In the genomic region with DNA sequence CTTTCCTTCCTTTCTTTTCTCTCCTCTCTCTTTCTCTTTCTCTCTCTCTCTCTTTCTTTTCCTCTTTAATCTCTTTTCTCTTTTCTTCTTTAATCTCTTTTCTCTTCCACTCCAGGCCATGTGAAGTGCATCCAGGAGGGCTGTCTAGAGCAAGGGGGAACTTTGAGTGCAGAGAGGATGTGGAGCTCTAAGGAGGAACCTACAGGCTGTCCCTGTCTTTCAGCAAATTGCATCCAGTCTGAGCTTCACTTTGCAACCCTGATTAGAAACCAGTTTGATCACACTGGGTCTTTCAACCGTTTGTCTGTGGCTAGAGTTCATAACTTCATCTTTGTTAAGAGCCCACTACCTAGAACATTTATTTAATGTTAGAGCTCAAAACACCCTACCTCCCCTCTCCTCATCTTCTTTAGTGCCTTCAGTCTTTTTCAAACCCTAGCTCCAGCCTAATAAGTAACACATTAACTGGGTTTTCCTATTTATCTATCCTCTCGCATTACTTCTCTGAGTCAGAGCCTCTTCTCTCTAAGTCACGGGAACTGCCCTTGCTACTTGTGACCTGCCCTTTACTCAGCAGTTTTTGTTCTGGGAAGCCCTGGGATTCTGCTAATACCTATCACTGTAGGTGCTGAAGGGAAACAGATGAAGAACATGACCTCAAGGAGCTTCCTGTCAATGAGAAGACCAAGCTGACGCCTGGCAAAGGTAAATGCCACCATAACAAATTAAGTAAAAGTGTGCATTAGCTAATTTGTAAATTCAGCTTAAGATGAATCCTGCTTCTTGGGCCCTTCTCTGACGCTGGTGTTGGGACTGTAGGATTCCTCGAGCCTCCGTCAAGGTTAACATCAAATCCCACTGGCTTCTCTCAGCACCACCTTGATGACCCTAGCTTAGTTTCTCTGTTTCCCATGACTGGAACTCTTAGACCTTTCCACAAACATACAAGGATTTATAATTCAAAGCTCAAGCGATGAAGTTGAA, we compare ENCODE assay signal across 13 cellular contexts. TPM values are rescaled to one million over a fixed set of nuclear protein-coding genes. Genes with fewer than 3 reads are reported as not detected.
DNase-seq lines count a peak whose midpoint lies in the region; ATAC-seq and TF ChIP-seq lines count a peak whose summit lies in the region.
"Had no signal": no experiment of that assay in that cellular context is flagged by ENCODE, and none has a peak within 500 bp of the region (broad histone marks: within the 10 kb centered on the region; RNA-seq: fewer than 3 reads in every experiment).

TSS of gene GCNT3 (plus strand) at position 507 of the 984 bp plus-strand sequence. CDS start 6,456 bp downstream, outside the sequence.

- no peaks in the 10 kb centered on the region for H4K20me1 ChIP-seq in smooth muscle cell (ENCODE audit: low read depth)

- H3K4me1 ChIP-seq in smooth muscle cell (ENCODE audit: low read depth) = no peaks in the 10 kb centered on the region

- no peaks in the 10 kb centered on the region for H3F3A ChIP-seq in smooth muscle cell (ENCODE audit: low read depth)

- H3K4me3 ChIP-seq in foreskin fibroblast (ENCODE audit: low read depth in 1 of 2, low read length in 2 of 2) = no peak within 1 kb of the TSS
- peak within 1 kb of the TSS; percentile 23 for H3K4me3 ChIP-seq in smooth muscle cell

- H3K79me2 ChIP-seq in smooth muscle cell (ENCODE audit: low read depth) = no peaks in the 10 kb centered on the region

- no peak within 1 kb of the TSS for H3K4me2 ChIP-seq in smooth muscle cell

- H3K27ac ChIP-seq in smooth muscle cell (ENCODE audit: low read depth) = no peak within 1 kb of the TSS

- no peaks in the 10 kb centered on the region for H3K36me3 ChIP-seq in smooth muscle cell (ENCODE audit: low read depth)

- peaks cover 1% of the 10 kb centered on the region for H3K27me3 ChIP-seq in smooth muscle cell (ENCODE audit: low read depth)

- DNase-seq in HCEC 1CT (peak; percentile 67), SKM-1 treated with dmso at 0.1 percent for 144 hours (lab: John Stamatoyannopoulos, UW; ENCODE audit: unreplicated experiment) (peak; percentile 54), foreskin fibroblast (peak; percentile 42 to 76), smooth muscle cell (lab: John Stamatoyannopoulos, UW; ENCODE audit: unreplicated experiment) (no peak), NCI-H146 treated with DMSO at 0.1 percent for 48 hours (lab: John Stamatoyannopoulos, UW; ENCODE audit: unreplicated experiment) (no peak)
- no peak for DNase-seq in activated CD8-positive, alpha-beta memory T cell treated with anti-CD3 and anti-CD28 coated beads for 24 hours
- DNase-seq: H7, naive B cell had no signal

- ATAC-seq in GM21825 (IDR thresholded peaks at IDR 0.05; ENCODE audit: unreplicated experiment) = no peak
- no peak for ATAC-seq in GM21526 (IDR thresholded peaks at IDR 0.05; ENCODE audit: low FRiP score, unreplicated experiment)

- no peak for TF ChIP-seq CTCF in foreskin fibroblast (IDR thresholded peaks at IDR 0.05; ENCODE audit: low read depth, low read length)
- TF ChIP-seq CTCF in smooth muscle cell (IDR thresholded peaks at IDR 0.05; ENCODE audit: borderline replicate concordance, insufficient read depth, poor library complexity, severe bottlenecking) = no peak

- 72% methylated on average over 8 of the region's 8 CpGs for WGBS in smooth muscle cell (ENCODE audit: low lambda C conversion rate)

- H3K9me3 ChIP-seq in smooth muscle cell (replicated peaks; ENCODE audit: low read depth) = no peaks in the 10 kb centered on the region

- H3K9ac ChIP-seq in smooth muscle cell (ENCODE audit: low read depth) = no peak within 1 kb of the TSS

- no peak within 1 kb of the TSS for H2AFZ ChIP-seq in smooth muscle cell (ENCODE audit: low read depth)

RNA-seq across cellular contexts. Expression of gene GCNT3, which starts in this region (rescaled TPM):
- not detected in 2 replicates for total RNA-seq in smooth muscle cell
- polyA plus RNA-seq in smooth muscle cell = not detected in 2 replicates
- total RNA-seq: activated CD8-positive, alpha-beta memory T cell treated with anti-CD3 and anti-CD28 coated beads for 36 hours; dermis microvascular lymphatic vessel endothelial cell; H7 had no signal
- polyA plus RNA-seq: IgD-negative memory B cell had no signal

Comparison
In these comparisons a context has a peak if more than half of its experiments do, and no peak if none do; other contexts are left out.
1. DNase-seq: peak in HCEC 1CT (single experiment), SKM-1 treated with dmso at 0.1 percent for 144 hours (single experiment) and foreskin fibroblast (2 of 2); none in smooth muscle cell (single experiment), NCI-H146 treated with DMSO at 0.1 percent for 48 hours (single experiment) and activated CD8-positive, alpha-beta memory T cell treated with anti-CD3 and anti-CD28 coated beads for 24 hours (single experiment).